9 cellular contexts compared by ENCODE assay signal in the genomic region with DNA sequence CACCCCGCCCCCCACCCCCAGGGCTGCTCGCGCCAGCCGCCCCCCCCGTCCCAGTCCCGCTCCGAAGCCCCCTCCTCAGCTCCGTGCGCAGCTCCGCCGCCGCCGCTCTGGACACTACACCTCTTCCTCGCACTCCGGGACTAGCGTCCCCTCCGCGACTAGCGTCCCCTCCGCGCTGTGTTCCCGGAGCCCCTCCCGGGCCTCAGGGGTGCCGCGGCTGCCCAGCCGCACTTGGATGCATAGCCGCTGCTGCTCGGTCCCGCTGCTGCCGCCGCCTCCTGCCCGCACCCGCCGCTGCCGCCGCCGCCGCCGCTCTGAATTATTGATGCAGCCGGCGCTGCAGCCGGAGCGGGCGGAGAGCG. TPM values are rescaled to one million over a fixed set of nuclear protein-coding genes. Genes with fewer than 3 reads are reported as not detected.
DNase-seq lines count a peak whose midpoint lies in the region; ATAC-seq and TF ChIP-seq lines count a peak whose summit lies in the region.
"Had no signal": no experiment of that assay in that cellular context is flagged by ENCODE, and none has a peak within 500 bp of the region (broad histone marks: within the 10 kb centered on the region; RNA-seq: fewer than 3 reads in every experiment).

Gene CBLN1, minus strand, starts transcription at position 358 of the 362 bp plus-strand sequence. CDS start 373 bp downstream, outside the sequence.

- POLR2A ChIA-PET in CD8-positive, alpha-beta T cell (lab: Charles Lee), result no interaction called here
- POLR2A ChIA-PET in GM10248 (lab: Yijun Ruan, JAX), result no interaction called here

- H3K36me3 ChIP-seq in CD8-positive, alpha-beta T cell (ENCODE audit: insufficient read depth, low read length), result no peaks in the 10 kb centered on the region

- peaks cover 61% of the 10 kb centered on the region for H3K27me3 Mint-ChIP-seq in CD8-positive, alpha-beta T cell (ENCODE audit: low read depth)
- H3K27me3 Mint-ChIP-seq in central memory CD8-positive, alpha-beta T cell, result peaks cover 69% of the 10 kb centered on the region
- H3K27me3 Mint-ChIP-seq in natural killer cell treated with Interleukin-12 subunit alpha and Interleukin-12 subunit beta and Interleukin-15 and Interleukin-18, amount 100 ng/mL, for 72 hours, result peaks cover 46 to 65% of the 10 kb centered on the region in 2 donors

- peaks cover 14% of the 10 kb centered on the region for H3K27me3 ChIP-seq in CD8-positive, alpha-beta T cell (ENCODE audit: insufficient read depth, low read length)

- no peak within 1 kb of the TSS for H3K27ac ChIP-seq in CD8-positive, alpha-beta T cell (ENCODE audit: low read depth, low read length)

- H3K36me3 Mint-ChIP-seq in CD8-positive, alpha-beta T cell, result no peaks in the 10 kb centered on the region
- peaks cover 3% of the 10 kb centered on the region for H3K36me3 Mint-ChIP-seq in central memory CD8-positive, alpha-beta T cell (ENCODE audit: insufficient read depth)
- peaks cover 6% of the 10 kb centered on the region for H3K36me3 Mint-ChIP-seq in natural killer cell treated with Interleukin-12 subunit alpha and Interleukin-12 subunit beta and Interleukin-15 and Interleukin-18, amount 100 ng/mL, for 72 hours

- H3K4me3 Mint-ChIP-seq in CD8-positive, alpha-beta T cell, result peak within 1 kb of the TSS; percentile 71
- H3K4me3 Mint-ChIP-seq in central memory CD8-positive, alpha-beta T cell, result peak within 1 kb of the TSS; percentile 69
- H3K4me3 Mint-ChIP-seq in natural killer cell treated with Interleukin-12 subunit alpha and Interleukin-12 subunit beta and Interleukin-15 and Interleukin-18, amount 100 ng/mL, for 72 hours, result peak within 1 kb of the TSS; percentile 59

- no peaks in the 10 kb centered on the region for H3K9me3 ChIP-seq in CD8-positive, alpha-beta T cell (ENCODE audit: low read length)

- peaks cover 11% of the 10 kb centered on the region for H3K4me1 Mint-ChIP-seq in CD8-positive, alpha-beta T cell (ENCODE audit: low read depth)
- H3K4me1 Mint-ChIP-seq in central memory CD8-positive, alpha-beta T cell, result peaks cover 6% of the 10 kb centered on the region
- H3K4me1 Mint-ChIP-seq in natural killer cell treated with Interleukin-12 subunit alpha and Interleukin-12 subunit beta and Interleukin-15 and Interleukin-18, amount 100 ng/mL, for 72 hours (ENCODE audit: low read depth in 2 of 2), result peaks cover 0 to 5% of the 10 kb centered on the region in 2 donors

- H3K27ac Mint-ChIP-seq in CD8-positive, alpha-beta T cell, result no peak within 1 kb of the TSS
- H3K27ac Mint-ChIP-seq in central memory CD8-positive, alpha-beta T cell (ENCODE audit: low read depth), result no peak within 1 kb of the TSS
- no peak within 1 kb of the TSS for H3K27ac Mint-ChIP-seq in natural killer cell treated with Interleukin-12 subunit alpha and Interleukin-12 subunit beta and Interleukin-15 and Interleukin-18, amount 100 ng/mL, for 72 hours

- no peak for TF ChIP-seq CTCF in CD8-positive, alpha-beta T cell (IDR thresholded peaks at IDR 0.05)
- no peak for TF ChIP-seq CTCF in GM10248 (IDR thresholded peaks at IDR 0.05; ENCODE audit: control extremely low read depth, extremely low read depth, low read depth, missing control alignments)

- DNase-seq in CD8-positive, alpha-beta T cell, result no peak
- DNase-seq in central memory CD8-positive, alpha-beta T cell (ENCODE audit: low spot score in 2 of 2), result no peak
- no peak for DNase-seq in natural killer cell treated with Interleukin-12 subunit alpha and Interleukin-12 subunit beta and Interleukin-15 and Interleukin-18, amount 100 ng/mL, for 72 hours (ENCODE audit: low spot score)
- DNase-seq in GF-D8 (lab: John Stamatoyannopoulos, UW), result no peak
- DNase-seq in NCI-H446 (lab: John Stamatoyannopoulos, UW), result no peak
- DNase-seq in GM10248 (ENCODE audit: extremely low spot score), result no peak
- no peak for DNase-seq in KG1 (lab: John Stamatoyannopoulos, UW)

- H3K4me1 ChIP-seq in CD8-positive, alpha-beta T cell (ENCODE audit: insufficient read depth, low read length), result no peaks in the 10 kb centered on the region

- H3K4me3 ChIP-seq in CD8-positive, alpha-beta T cell (ENCODE audit: low read depth, low read length), result no peak within 1 kb of the TSS

- CTCF ChIA-PET in CD8-positive, alpha-beta T cell (lab: Charles Lee), result no interaction called here
- CTCF ChIA-PET in GM10248 (lab: Yijun Ruan, JAX), result no interaction called here

- H3K9me3 Mint-ChIP-seq in CD8-positive, alpha-beta T cell, result no peaks in the 10 kb centered on the region
- peaks cover 5% of the 10 kb centered on the region for H3K9me3 Mint-ChIP-seq in central memory CD8-positive, alpha-beta T cell
- H3K9me3 Mint-ChIP-seq in natural killer cell treated with Interleukin-12 subunit alpha and Interleukin-12 subunit beta and Interleukin-15 and Interleukin-18, amount 100 ng/mL, for 72 hours, result no peaks in the 10 kb centered on the region

- intact Hi-C loops in CD8-positive, alpha-beta T cell (cut with DNase I, micrococcal nuclease), result no loop called here

- ATAC-seq in CD8-positive, alpha-beta T cell, result no peak
- ATAC-seq in HG02870 (IDR thresholded peaks at IDR 0.05; ENCODE audit: unreplicated experiment), result peak; percentile 9
- no peak for ATAC-seq in central memory CD8-positive, alpha-beta T cell (replicated peaks; ENCODE audit: extremely low read depth, poor library complexity, severe bottlenecking)
- no peak for ATAC-seq in natural killer cell treated with Interleukin-12 subunit alpha and Interleukin-12 subunit beta and Interleukin-15 and Interleukin-18, amount 100 ng/mL, for 72 hours

RNA-seq across cellular contexts. Expression of gene CBLN1, which starts in this region (rescaled TPM):
- not detected for total RNA-seq in CD8-positive, alpha-beta T cell
- total RNA-seq in natural killer cell treated with Interleukin-12 subunit alpha and Interleukin-12 subunit beta and Interleukin-15 and Interleukin-18, amount 100 ng/mL, for 72 hours, result not detected
- total RNA-seq: HT1080 had no signal
